In the genomic region with DNA sequence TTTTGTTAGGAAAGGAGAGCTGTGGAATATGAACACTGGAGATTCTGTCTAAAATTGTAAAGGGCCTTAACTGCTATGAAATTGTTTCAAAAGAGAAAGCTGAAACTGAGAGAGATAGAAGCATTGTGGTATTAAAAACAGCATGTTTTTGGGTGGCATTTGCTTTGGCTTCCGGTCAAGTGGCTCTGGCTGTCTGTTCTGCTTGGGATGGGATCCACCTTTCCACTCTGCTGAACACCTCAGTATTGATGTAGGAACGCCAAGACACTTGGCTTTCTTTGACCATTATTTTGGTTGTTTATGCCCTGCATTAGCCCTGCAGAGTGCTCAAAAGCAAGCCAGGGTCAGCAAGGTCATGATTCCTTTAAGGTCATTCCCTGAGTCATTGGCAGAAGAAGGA, we compare ENCODE assay signal across 27 cellular contexts.
"Had no signal": no experiment of that assay in that cellular context is flagged by ENCODE, and none has a peak within 500 bp of the region (broad histone marks: within the 10 kb centered on the region; RNA-seq: fewer than 3 reads in every experiment).

No MANE protein-coding gene starts in this region.

- ATAC-seq: heart right ventricle; left cardiac atrium; left lung; lower lobe of right lung; mucosa of descending colon; natural killer cell treated with Interleukin-12 subunit alpha and Interleukin-12 subunit beta and Interleukin-15 and Interleukin-18, amount 100 ng/mL, for 72 hours; stimulated activated effector memory CD8-positive, alpha-beta T cell treated with anti-CD3 and anti-CD28 coated beads, Interleukin-12 subunit alpha, Interleukin-12 subunit beta, amount 100 ng/mL, for 72 hours; stimulated activated naive CD8-positive, alpha-beta T cell treated with anti-CD3 and anti-CD28 coated beads, Interleukin-15, Interleukin-2, amounts not matched to agents 100 U/mL and 50 U/mL, for 24 hours had no signal

- H3K4me1 Mint-ChIP-seq: mesothelial cell of epicardium; stimulated activated effector memory CD8-positive, alpha-beta T cell treated with anti-CD3 and anti-CD28 coated beads, Interleukin-12 subunit alpha, Interleukin-12 subunit beta, amount 100 ng/mL, for 72 hours had no signal

- H3K36me3 Mint-ChIP-seq: memory B cell; mesothelial cell of epicardium; naive B cell; natural killer cell treated with Interleukin-12 subunit alpha and Interleukin-12 subunit beta and Interleukin-15 and Interleukin-18, amount 100 ng/mL, for 72 hours had no signal

- H3K4me3 Mint-ChIP-seq: memory B cell; mesothelial cell of epicardium; naive B cell; natural killer cell treated with Interleukin-12 subunit alpha and Interleukin-12 subunit beta and Interleukin-15 and Interleukin-18, amount 100 ng/mL, for 72 hours; neural progenitor cell; stimulated activated effector memory CD8-positive, alpha-beta T cell treated with anti-CD3 and anti-CD28 coated beads, Interleukin-12 subunit alpha, Interleukin-12 subunit beta, amount 100 ng/mL, for 72 hours had no signal

- H3K4me1 ChIP-seq: esophagus muscularis mucosa, left lung, neural progenitor cell, parathyroid adenoma, sigmoid colon, testis, upper lobe of left lung had no signal

- H3K27ac Mint-ChIP-seq: memory B cell; mesothelial cell of epicardium; naive B cell; natural killer cell treated with Interleukin-12 subunit alpha and Interleukin-12 subunit beta and Interleukin-15 and Interleukin-18, amount 100 ng/mL, for 72 hours; neural progenitor cell; stimulated activated effector memory CD8-positive, alpha-beta T cell treated with anti-CD3 and anti-CD28 coated beads, Interleukin-12 subunit alpha, Interleukin-12 subunit beta, amount 100 ng/mL, for 72 hours had no signal

- H2AFZ ChIP-seq: neural progenitor cell, parathyroid adenoma had no signal

- H3K9me3 Mint-ChIP-seq: memory B cell; mesothelial cell of epicardium; naive B cell; natural killer cell treated with Interleukin-12 subunit alpha and Interleukin-12 subunit beta and Interleukin-15 and Interleukin-18, amount 100 ng/mL, for 72 hours; neural progenitor cell; stimulated activated effector memory CD8-positive, alpha-beta T cell treated with anti-CD3 and anti-CD28 coated beads, Interleukin-12 subunit alpha, Interleukin-12 subunit beta, amount 100 ng/mL, for 72 hours had no signal

- H3K4me3 ChIP-seq: coronary artery, esophagus muscularis mucosa, heart right ventricle, left lung, lower lobe of right lung, mucosa of descending colon, neural progenitor cell, sigmoid colon, testis, tibial nerve, upper lobe of left lung had no signal

- H3K27me3 Mint-ChIP-seq: naive B cell; natural killer cell treated with Interleukin-12 subunit alpha and Interleukin-12 subunit beta and Interleukin-15 and Interleukin-18, amount 100 ng/mL, for 72 hours; progenitor cell of endocrine pancreas had no signal

- H3K4me2 ChIP-seq: neural progenitor cell had no signal

- H3K27me3 ChIP-seq: esophagus muscularis mucosa, heart right ventricle, left lung, neural progenitor cell, sigmoid colon, testis, tibial nerve, upper lobe of left lung had no signal

- H3K36me3 ChIP-seq: esophagus muscularis mucosa, left lung, lower lobe of right lung, neural progenitor cell, sigmoid colon, tibial nerve, upper lobe of left lung had no signal

- DNase-seq: dermis blood vessel endothelial cell; effector memory CD4-positive, alpha-beta T cell; foreskin melanocyte; glutamatergic neuron; heart right ventricle; hippocampal formation; left cardiac atrium; left lung; lower lobe of right lung; mucosa of descending colon; naive B cell; sigmoid colon; stimulated activated CD4-positive, alpha-beta T cell treated with anti-CD3 and anti-CD28 coated beads, Interleukin-2, amount 100 ng/mL, for 24 hours; stimulated activated CD4-positive, alpha-beta T cell treated with anti-CD3 and anti-CD28 coated beads, Interleukin-4, amount 100 ng/mL, for 24 hours; stimulated activated naive CD8-positive, alpha-beta T cell treated with anti-CD3 and anti-CD28 coated beads, Interleukin-15, Interleukin-2, amounts not matched to agents 100 U/mL and 50 U/mL, for 24 hours; testis; upper lobe of left lung had no signal

- H3K9me3 ChIP-seq: esophagus muscularis mucosa, heart right ventricle, left lung, lower lobe of right lung, mucosa of descending colon, sigmoid colon, testis, tibial nerve, upper lobe of left lung had no signal

- H3K27ac ChIP-seq: coronary artery, esophagus muscularis mucosa, heart right ventricle, left lung, lower lobe of right lung, neural progenitor cell, parathyroid adenoma, sigmoid colon, testis, tibial nerve, upper lobe of left lung had no signal

- H3K9ac ChIP-seq: neural progenitor cell, parathyroid adenoma had no signal
